ENCODE assay signal across 29 cellular contexts in genomic region chr3:38706961-38707360, GRCh38. TPM values are rescaled to one million over a fixed set of nuclear protein-coding genes. Genes with fewer than 3 reads are reported as not detected.
DNase-seq lines count a peak whose midpoint lies in the region; ATAC-seq and TF ChIP-seq lines count a peak whose summit lies in the region.
"Had no signal": no experiment of that assay in that cellular context is flagged by ENCODE, and none has a peak within 500 bp of the region (broad histone marks: within the 10 kb centered on the region; RNA-seq: fewer than 3 reads in every experiment).

No MANE protein-coding gene starts in this region.

- no peak overlapping the region for H2AFZ ChIP-seq in trophoblast cell (ENCODE audit: insufficient read depth, low read length, poor library complexity)

- no peak overlapping the region for H3K4me3 Mint-ChIP-seq in osteocyte (ENCODE audit: unreplicated experiment)
- H3K4me3 Mint-ChIP-seq: B cell; CD14-positive monocyte; CD4-positive, alpha-beta memory T cell; CD4-positive, alpha-beta T cell; CD4-positive, CD25-positive, alpha-beta regulatory T cell; CD8-positive, alpha-beta memory T cell; CD8-positive, alpha-beta T cell had no signal

- TF ChIP-seq CTCF in osteocyte (IDR thresholded peaks at IDR 0.05) = no peak

- H4K12ac ChIP-seq in trophoblast cell (ENCODE audit: low read depth, low read length) = no peak overlapping the region

- WGBS in trophoblast cell (ENCODE audit: extremely low coverage, insufficient coverage, insufficient read length) = no CpG with 5 or more reads among the region's 2 CpGs

- H3K9me3 ChIP-seq in trophoblast cell (ENCODE audit: insufficient read depth, low read depth, low read length) = no peaks in the 10 kb centered on the region
- H3K9me3 ChIP-seq: A549; BE2C; BLaER1; BLaER1 treated with 17β-estradiol and CSF1 and Interleukin-3, amounts not matched to agents 10 nM and 100 nM; Caco-2 had no signal

- no peak overlapping the region for H2BK12ac ChIP-seq in trophoblast cell (ENCODE audit: low read length)

- no peak overlapping the region for H3K9ac ChIP-seq in trophoblast cell (ENCODE audit: low read length)
- H3K9ac ChIP-seq: BLaER1; BLaER1 treated with 17β-estradiol and CSF1 and Interleukin-3, amounts not matched to agents 10 nM and 100 nM had no signal

- H3K4me3 ChIP-seq in trophoblast cell (ENCODE audit: low read depth, low read length) = no peak overlapping the region
- H3K4me3 ChIP-seq: A549; BLaER1; BLaER1 treated with 17β-estradiol and CSF1 and Interleukin-3, amounts not matched to agents 10 nM and 100 nM had no signal

- no peak overlapping the region for H3K4ac ChIP-seq in trophoblast cell (ENCODE audit: low read depth, low read length)

- no peaks in the 10 kb centered on the region for H3K79me1 ChIP-seq in trophoblast cell (ENCODE audit: low read length)

- no peak overlapping the region for H4K8ac ChIP-seq in trophoblast cell (ENCODE audit: low read depth, low read length)

- H3K4me1 ChIP-seq in trophoblast cell (ENCODE audit: control insufficient read depth in 1 of 2, insufficient read depth in 2 of 2, low read length in 2 of 2) = no peaks in the 10 kb centered on the region
- H3K4me1 ChIP-seq: A549; BE2C; BLaER1; BLaER1 treated with 17β-estradiol and CSF1 and Interleukin-3, amounts not matched to agents 10 nM and 100 nM; Caco-2 had no signal

- no peaks in the 10 kb centered on the region for H3K27me3 Mint-ChIP-seq in osteocyte (ENCODE audit: unreplicated experiment)

- H3K9me3 Mint-ChIP-seq in osteocyte (ENCODE audit: unreplicated experiment) = no peaks in the 10 kb centered on the region
- H3K9me3 Mint-ChIP-seq: CD14-positive monocyte; CD4-positive, alpha-beta memory T cell; CD4-positive, alpha-beta T cell; CD8-positive, alpha-beta T cell had no signal

- no peak overlapping the region for H2AK5ac ChIP-seq in trophoblast cell (ENCODE audit: low read length)

- DNase-seq in osteocyte (ENCODE audit: extremely low spot score, unreplicated experiment) (peak; percentile 48), trophoblast cell (peak; percentile 61 to 78), NCI-H1105 (lab: John Stamatoyannopoulos, UW) (no peak)
- DNase-seq: 8988T; ACHN; BE2C; C1 segment of cervical spinal cord; Caco-2; Calu3; CD4-positive, alpha-beta memory T cell; CD4-positive, alpha-beta T cell; CD4-positive, CD25-positive, alpha-beta regulatory T cell; CD8-positive, alpha-beta memory T cell; CD8-positive, alpha-beta T cell; COR-L47; DMS 273 treated with DMSO at 0.1 percent for 48 hours; DMS153; DMS79; DMS79 treated with DMSO at 0.1 percent for 48 hours; DND-41; EL had no signal

- H3K4me2 ChIP-seq in trophoblast cell (ENCODE audit: low read length) = no peak overlapping the region
- H3K4me2 ChIP-seq: A549; BLaER1; BLaER1 treated with 17β-estradiol and CSF1 and Interleukin-3, amounts not matched to agents 10 nM and 100 nM had no signal

- no peaks in the 10 kb centered on the region for H3K36me3 Mint-ChIP-seq in osteocyte (ENCODE audit: unreplicated experiment)
- H3K36me3 Mint-ChIP-seq: CD14-positive monocyte; CD4-positive, alpha-beta memory T cell; CD4-positive, CD25-positive, alpha-beta regulatory T cell; CD8-positive, alpha-beta memory T cell; CD8-positive, alpha-beta T cell had no signal

- no peaks in the 10 kb centered on the region for H3K79me2 ChIP-seq in trophoblast cell (ENCODE audit: control insufficient read depth, insufficient read depth, low read length, poor library complexity)

- no peaks in the 10 kb centered on the region for H3K36me3 ChIP-seq in trophoblast cell (ENCODE audit: control insufficient read depth in 1 of 2, insufficient read depth in 2 of 2, low read length in 2 of 2)
- H3K36me3 ChIP-seq: BE2C; BLaER1; BLaER1 treated with 17β-estradiol and CSF1 and Interleukin-3, amounts not matched to agents 10 nM and 100 nM had no signal

- H3K27ac ChIP-seq in trophoblast cell (ENCODE audit: low read depth, low read length) = no peak overlapping the region
- H3K27ac ChIP-seq: 22Rv1; A549; BLaER1; BLaER1 treated with 17β-estradiol and CSF1 and Interleukin-3, amounts not matched to agents 10 nM and 100 nM; C4-2B had no signal

- no peak overlapping the region for H3K14ac ChIP-seq in trophoblast cell (ENCODE audit: low read length)

- no peak overlapping the region for H2BK5ac ChIP-seq in trophoblast cell (ENCODE audit: low read depth, low read length, poor library complexity)

- no peaks in the 10 kb centered on the region for H3K4me1 Mint-ChIP-seq in osteocyte (ENCODE audit: unreplicated experiment)
- H3K4me1 Mint-ChIP-seq: B cell; CD14-positive monocyte; CD4-positive, alpha-beta memory T cell; CD4-positive, CD25-positive, alpha-beta regulatory T cell; CD8-positive, alpha-beta memory T cell had no signal

- H4K91ac ChIP-seq in trophoblast cell (ENCODE audit: low read depth, low read length) = no peak overlapping the region

- no peak overlapping the region for H3K27ac Mint-ChIP-seq in osteocyte (ENCODE audit: unreplicated experiment)
- H3K27ac Mint-ChIP-seq: B cell; CD14-positive monocyte; CD4-positive, alpha-beta memory T cell; CD4-positive, alpha-beta T cell; CD4-positive, CD25-positive, alpha-beta regulatory T cell; CD8-positive, alpha-beta memory T cell; CD8-positive, alpha-beta T cell had no signal

- no peak overlapping the region for H3K23ac ChIP-seq in trophoblast cell (ENCODE audit: low read length)

- no peak for ATAC-seq in GM21515 (IDR thresholded peaks at IDR 0.05; ENCODE audit: unreplicated experiment)
- ATAC-seq: CD8-positive, alpha-beta T cell had no signal

- no peak overlapping the region for H2BK120ac ChIP-seq in trophoblast cell (ENCODE audit: insufficient read depth, low read length, poor library complexity)

- H3K27me3 ChIP-seq in trophoblast cell (ENCODE audit: insufficient read depth, low read length) = no peaks in the 10 kb centered on the region
- H3K27me3 ChIP-seq: BE2C; BLaER1; BLaER1 treated with 17β-estradiol and CSF1 and Interleukin-3, amounts not matched to agents 10 nM and 100 nM had no signal

- H3K18ac ChIP-seq in trophoblast cell (ENCODE audit: low read length) = no peak overlapping the region

RNA-seq across cellular contexts. Expression of gene SCN5A, which starts 57.5 kb away (rescaled TPM):
- total RNA-seq in osteocyte = not detected in 2 replicates
- polyA plus RNA-seq in trophoblast cell (2013) = 0.93 and 0.94 TPM in 2 replicates
- total RNA-seq: CD4-positive, CD25-positive, alpha-beta regulatory T cell had no signal
- polyA plus RNA-seq: CD14-positive monocyte; CD4-positive, alpha-beta memory T cell; CD4-positive, CD25-positive, alpha-beta regulatory T cell; CD8-positive, alpha-beta memory T cell had no signal
